1 cellular context compared by ENCODE assay signal in the genomic region with DNA sequence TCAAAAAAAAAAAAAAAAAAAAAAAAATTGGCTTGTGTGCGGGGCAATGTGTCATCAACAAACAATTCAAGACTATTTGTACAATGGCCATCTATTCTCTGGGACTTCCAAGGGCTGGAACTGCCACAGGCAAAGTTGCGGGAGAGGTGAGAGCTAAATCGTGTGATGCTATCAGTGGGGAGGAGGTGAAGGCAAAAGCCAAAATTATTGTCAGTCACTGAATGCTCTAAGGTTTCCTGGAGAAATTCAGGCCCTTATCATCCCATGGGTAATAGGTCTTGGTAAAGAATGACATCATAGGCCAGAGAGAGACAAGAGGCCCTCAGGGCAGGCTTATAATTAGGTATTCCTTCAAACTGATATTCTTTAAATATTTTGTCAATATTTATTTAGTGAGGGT.
A peak's percentile ranks its signal among the peaks of the same experiment; 100 is the strongest.
TF ChIP-seq lines count a peak whose summit lies in the region.

No MANE protein-coding gene starts in this region.

TF ChIP-seq in HEK293, 187 proteins besides CTCF, POLR2A, EP300 and RAD21 (continued from another document):
- TF ChIP-seq ZNF398 (tag by site-specific recombination; IDR thresholded peaks at IDR 0.05) = no peak; the same call in 1 of the 2 replicates
- TF ChIP-seq ZFP69B (tag by site-specific recombination; IDR thresholded peaks at IDR 0.05) = no peak
- TF ChIP-seq ZNF248 (tag by site-specific recombination; IDR thresholded peaks at IDR 0.05) = no peak
- TF ChIP-seq ZFP41 (tag by site-specific recombination; IDR thresholded peaks at IDR 0.05; ENCODE audit: borderline replicate concordance) = no peak
- TF ChIP-seq ZBTB11 (tag by site-specific recombination; conservative IDR thresholded peaks at IDR 0.05; ENCODE audit: low read depth) = no peak
- TF ChIP-seq KLF8 (tag by site-specific recombination; IDR thresholded peaks at IDR 0.05) = 0 out of 2 replicates have a peak, but pooled peaks have one; percentile 25
- no peak for TF ChIP-seq ZSCAN16 (tag by site-specific recombination; IDR thresholded peaks at IDR 0.05)
- TF ChIP-seq GLIS1 (tag by site-specific recombination; IDR thresholded peaks at IDR 0.05) = peak; percentile 17; the same call in 1 of the 2 replicates
- TF ChIP-seq, protein P1, sequence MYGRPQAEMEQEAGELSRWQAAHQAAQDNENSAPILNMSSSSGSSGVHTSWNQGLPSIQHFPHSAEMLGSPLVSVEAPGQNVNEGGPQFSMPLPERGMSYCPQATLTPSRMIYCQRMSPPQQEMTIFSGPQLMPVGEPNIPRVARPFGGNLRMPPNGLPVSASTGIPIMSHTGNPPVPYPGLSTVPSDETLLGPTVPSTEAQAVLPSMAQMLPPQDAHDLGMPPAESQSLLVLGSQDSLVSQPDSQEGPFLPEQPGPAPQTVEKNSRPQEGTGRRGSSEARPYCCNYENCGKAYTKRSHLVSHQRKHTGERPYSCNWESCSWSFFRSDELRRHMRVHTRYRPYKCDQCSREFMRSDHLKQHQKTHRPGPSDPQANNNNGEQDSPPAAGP (tag by site-specific recombination; IDR thresholded peaks at IDR 0.05) = no peak
- TF ChIP-seq RBAK (tag by site-specific recombination; IDR thresholded peaks at IDR 0.05) = no peak
- TF ChIP-seq ZNF621 (tag by site-specific recombination; IDR thresholded peaks at IDR 0.05) = no peak
- TF ChIP-seq, protein P2, sequence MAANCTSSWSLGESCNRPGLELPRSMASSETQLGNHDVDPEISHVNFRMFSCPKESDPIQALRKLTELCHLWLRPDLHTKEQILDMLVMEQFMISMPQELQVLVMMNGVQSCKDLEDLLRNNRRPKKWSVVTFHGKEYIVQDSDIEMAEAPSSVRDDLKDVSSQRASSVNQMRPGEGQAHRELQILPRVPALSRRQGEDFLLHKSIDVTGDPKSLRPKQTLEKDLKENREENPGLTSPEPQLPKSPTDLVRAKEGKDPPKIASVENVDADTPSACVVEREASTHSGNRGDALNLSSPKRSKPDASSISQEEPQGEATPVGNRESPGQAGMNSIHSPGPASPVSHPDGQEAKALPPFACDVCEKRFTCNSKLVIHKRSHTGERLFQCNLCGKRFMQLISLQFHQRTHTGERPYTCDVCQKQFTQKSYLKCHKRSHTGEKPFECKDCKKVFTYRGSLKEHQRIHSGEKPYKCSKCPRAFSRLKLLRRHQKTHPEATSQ (tag by site-specific recombination; IDR thresholded peaks at IDR 0.05) = no peak
- no peak for TF ChIP-seq ZNF132 (tag by site-specific recombination; IDR thresholded peaks at IDR 0.05; ENCODE audit: borderline replicate concordance)
- no peak for TF ChIP-seq ZNF776 (tag by site-specific recombination; IDR thresholded peaks at IDR 0.05; ENCODE audit: borderline replicate concordance)
- peak; percentile 76 for TF ChIP-seq ZNF629 (tag by site-specific recombination; IDR thresholded peaks at IDR 0.05)
- no peak for TF ChIP-seq ELK4 (IDR thresholded peaks at IDR 0.05; ENCODE audit: borderline replicate concordance, low read depth, low read length)
- TF ChIP-seq TCF7L2 (IDR thresholded peaks at IDR 0.05; ENCODE audit: borderline replicate concordance, low read depth, low read length) = no peak
- TF ChIP-seq ZNF530 (tag by site-specific recombination; IDR thresholded peaks at IDR 0.05; ENCODE audit: low read depth) = no peak
- TF ChIP-seq, protein P3, sequence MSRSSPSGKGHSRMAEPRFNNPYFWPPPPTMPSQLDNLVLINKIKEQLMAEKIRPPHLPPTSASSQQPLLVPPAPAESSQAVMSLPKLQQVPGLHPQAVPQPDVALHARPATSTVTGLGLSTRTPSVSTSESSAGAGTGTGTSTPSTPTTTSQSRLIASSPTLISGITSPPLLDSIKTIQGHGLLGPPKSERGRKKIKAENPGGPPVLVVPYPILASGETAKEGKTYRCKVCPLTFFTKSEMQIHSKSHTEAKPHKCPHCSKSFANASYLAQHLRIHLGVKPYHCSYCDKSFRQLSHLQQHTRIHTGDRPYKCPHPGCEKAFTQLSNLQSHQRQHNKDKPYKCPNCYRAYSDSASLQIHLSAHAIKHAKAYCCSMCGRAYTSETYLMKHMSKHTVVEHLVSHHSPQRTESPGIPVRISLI (tag by site-specific recombination; IDR thresholded peaks at IDR 0.05) = peak; percentile 76
- no peak for TF ChIP-seq ZFP37 (tag by site-specific recombination; IDR thresholded peaks at IDR 0.05)
- no peak for TF ChIP-seq REPIN1 (tag by site-specific recombination; IDR thresholded peaks at IDR 0.05; ENCODE audit: low read depth)
- no peak for TF ChIP-seq ZNF274 (IDR thresholded peaks at IDR 0.05; ENCODE audit: low read length)
- TF ChIP-seq ZNF274 (tag by site-specific recombination; IDR thresholded peaks at IDR 0.05; ENCODE audit: borderline replicate concordance) = no peak
- no peak for TF ChIP-seq ZNF514 (tag by site-specific recombination; IDR thresholded peaks at IDR 0.05)
- 0 out of 2 replicates have a peak, but pooled peaks have one; percentile 30 for TF ChIP-seq ZXDB (tag by site-specific recombination; IDR thresholded peaks at IDR 0.05)
- TF ChIP-seq ZNF24 (tag by site-specific recombination; IDR thresholded peaks at IDR 0.05) = no peak
- TF ChIP-seq ZNF354C (tag by site-specific recombination; IDR thresholded peaks at IDR 0.05; ENCODE audit: borderline replicate concordance, low read depth) = no peak
- TF ChIP-seq PRDM4 (tag by site-specific recombination; IDR thresholded peaks at IDR 0.05) = no peak
- TF ChIP-seq ATF2 (tag by site-specific recombination; IDR thresholded peaks at IDR 0.05; ENCODE audit: low read depth) = peak; percentile 79
- no peak for TF ChIP-seq ZNF138 (tag by site-specific recombination; IDR thresholded peaks at IDR 0.05; ENCODE audit: borderline replicate concordance)
- no peak for TF ChIP-seq ZNF266 (tag by site-specific recombination; IDR thresholded peaks at IDR 0.05; ENCODE audit: low read depth)
- no peak for TF ChIP-seq GLI4 (tag by site-specific recombination; IDR thresholded peaks at IDR 0.05)
- TF ChIP-seq ZNF768 (tag by site-specific recombination; IDR thresholded peaks at IDR 0.05) = no peak
